16 cellular contexts compared by ENCODE assay signal in the genomic region with DNA sequence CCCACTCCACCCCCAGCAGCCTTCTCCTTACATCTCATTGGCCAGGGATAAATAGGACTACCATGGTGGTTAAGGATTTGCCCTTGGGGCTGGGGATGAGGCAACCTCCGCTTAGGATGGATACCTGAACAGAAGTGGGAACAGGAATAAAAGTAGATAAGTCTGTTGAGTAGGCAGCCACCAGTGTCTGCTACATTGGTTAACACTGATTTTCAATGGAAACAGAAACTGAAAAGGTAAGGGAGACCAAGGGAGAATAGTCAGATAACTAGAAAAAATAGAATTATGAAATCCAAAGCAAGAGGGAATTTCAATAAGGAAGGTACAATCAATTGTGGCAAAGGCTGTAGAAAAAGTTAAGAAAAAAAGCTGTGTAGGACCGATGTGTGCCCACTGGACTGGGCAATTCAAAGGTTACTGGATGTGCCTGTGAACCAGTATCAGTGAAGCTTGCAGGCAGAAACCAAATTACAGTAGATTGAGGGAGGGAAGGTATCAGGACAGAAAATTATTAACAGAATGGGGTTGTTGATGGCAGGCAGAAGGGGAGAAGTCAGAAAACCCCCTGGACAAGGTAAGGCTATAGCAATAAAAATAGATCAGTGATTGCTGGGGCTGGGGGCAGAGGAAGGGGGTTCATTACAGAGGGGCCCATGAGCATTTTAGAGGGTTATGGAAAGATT. TPM values are rescaled to one million over a fixed set of nuclear protein-coding genes. Genes with fewer than 3 reads are reported as not detected.
DNase-seq lines count a peak whose midpoint lies in the region; ATAC-seq lines count a peak whose summit lies in the region.
"Had no signal": no experiment of that assay in that cellular context is flagged by ENCODE, and none has a peak within 500 bp of the region (broad histone marks: within the 10 kb centered on the region; RNA-seq: fewer than 3 reads in every experiment).

No MANE protein-coding gene starts in this region.

- H3K27me3 ChIP-seq in H7 (ENCODE audit: control insufficient read depth, insufficient read depth, low read length) = no peaks in the 10 kb centered on the region

- H3K4me3 ChIP-seq in H7 (ENCODE audit: insufficient read depth, low read depth, low read length) = no peak overlapping the region

- no peaks in the 10 kb centered on the region for H3K36me3 ChIP-seq in H7 (replicated peaks; ENCODE audit: control insufficient read depth, insufficient read depth, low read length)
- H3K36me3 ChIP-seq: BE2C had no signal

- ATAC-seq in GM18909 (IDR thresholded peaks at IDR 0.05; ENCODE audit: poor library complexity, unreplicated experiment) (peak; percentile 95), GM21717 (IDR thresholded peaks at IDR 0.05; ENCODE audit: unreplicated experiment) (peak; percentile 83), HG03095 (IDR thresholded peaks at IDR 0.05; ENCODE audit: unreplicated experiment) (peak; percentile 85), HG03520 (IDR thresholded peaks at IDR 0.05; ENCODE audit: unreplicated experiment) (no peak)

- DNase-seq in kidney glomerular epithelial cell (lab: John Stamatoyannopoulos, UW) (peak; percentile 10), NCI-H82 (lab: John Stamatoyannopoulos, UW) (no peak), H7 (no peak)
- DNase-seq in activated naive CD4-positive, alpha-beta T cell (lab: John Stamatoyannopoulos, UW) = no peak
- DNase-seq: activated CD8-positive, alpha-beta memory T cell treated with anti-CD3 and anti-CD28 coated beads for 24 hours; activated naive CD4-positive, alpha-beta T cell treated with Interleukin-2 at 50 U/mL for 16 hours; BE2C; effector CD8-positive, alpha-beta T cell; foreskin fibroblast; NCI-H524; SHP77 treated with DMSO at 0.1 percent for 48 hours; stimulated activated naive CD4-positive, alpha-beta T cell treated with Interleukin-2 at 50 U/mL for 16 hours had no signal

RNA-seq across cellular contexts. Expression of gene DNAJC21, which starts 48.7 kb away (rescaled TPM):
- 15.9 and 33.8 TPM in 2 replicates for total RNA-seq in H7 (2014; rRNA removed; shearing (Covaris generic))
